8 cellular contexts compared by ENCODE assay signal in genomic region chr12:130838951-130839769, GRCh38. TPM values are rescaled to one million over a fixed set of nuclear protein-coding genes. Genes with fewer than 3 reads are reported as not detected.
DNase-seq lines count a peak whose midpoint lies in the region; ATAC-seq and TF ChIP-seq lines count a peak whose summit lies in the region.

Gene STX2 (minus strand): TSS chr12:130839250. CDS start chr12:130839099, 151 bp downstream.

- H3K9me3 Mint-ChIP-seq in T-cell = no peaks in the 10 kb centered on the region
- no peaks in the 10 kb centered on the region for H3K9me3 Mint-ChIP-seq in type B pancreatic cell

- peak; percentile 30 for TF ChIP-seq CTCF in GM12874 (IDR thresholded peaks at IDR 0.05; ENCODE audit: insufficient read depth, low read depth, low read length)
- peak in 7 of 12 donors; percentile 13 to 47 (median 38) for TF ChIP-seq CTCF in heart left ventricle (IDR thresholded peaks at IDR 0.05)
- TF ChIP-seq CTCF in type B pancreatic cell (conservative IDR thresholded peaks at IDR 0.05) = peak; percentile 44

- H3K27ac Mint-ChIP-seq in T-cell (peak within 1 kb of the TSS; percentile 89 to 90), type B pancreatic cell (peak within 1 kb of the TSS; percentile 81)

- peak within 1 kb of the TSS in 11 of 12 donors; percentile 5 to 82 (median 70) for H3K27ac ChIP-seq in heart left ventricle

- H3K27me3 Mint-ChIP-seq in T-cell = no peaks in the 10 kb centered on the region
- H3K27me3 Mint-ChIP-seq in type B pancreatic cell = peaks cover 6% of the 10 kb centered on the region

- peaks cover 24 to 35% (median 34%) of the 10 kb centered on the region in 3 donors for H3K4me1 Mint-ChIP-seq in T-cell
- H3K4me1 Mint-ChIP-seq in type B pancreatic cell (ENCODE audit: unreplicated experiment) = peaks cover 30% of the 10 kb centered on the region

- 1% methylated on average over 21 to 79 of the region's 79 CpGs for WGBS in heart left ventricle, 4 donors

- peak; percentile 93 for DNase-seq in NCI-H1092 treated with DMSO at 0.1 percent for 48 hours (lab: John Stamatoyannopoulos, UW)
- DNase-seq in T-cell = peak; percentile 75 to 93 (median 86)
- peak; percentile 93 for DNase-seq in adipocyte (ENCODE audit: low read depth)
- DNase-seq in heart left ventricle = peak; percentile 86 to 95 (median 91)
- DNase-seq in posterior vena cava (ENCODE audit: low spot score) = peak; percentile 95
- peak; percentile 93 for DNase-seq in type B pancreatic cell (ENCODE audit: extremely low spot score, unreplicated experiment)

- intact Hi-C loops in heart left ventricle (cut with DNase I) (loop anchor here in 2 of 10 donors (2.0 to 5.0 kb wide), 2 partner anchors 32 to 33 kb away; partner anchors contain the start of gene RAN (in 1 of the 2)), posterior vena cava (cut with DNase I) (no loop called here)

- H3K27me3 ChIP-seq in adipocyte (replicated peaks; ENCODE audit: control insufficient read depth, insufficient read depth, low read length) (no peaks in the 10 kb centered on the region), heart left ventricle (no peaks in the 10 kb centered on the region)

- H3K9ac ChIP-seq in adipocyte (ENCODE audit: low read length) = peak within 1 kb of the TSS; percentile 90

- peaks cover 10% of the 10 kb centered on the region for H3K4me1 ChIP-seq in adipocyte (ENCODE audit: control insufficient read depth, insufficient read depth, low read length)
- H3K4me1 ChIP-seq in heart left ventricle = peaks cover 0 to 34% (median 14%) of the 10 kb centered on the region in 12 donors

- peak within 1 kb of the TSS; percentile 69 to 84 (median 81) for H3K4me3 Mint-ChIP-seq in T-cell
- peak within 1 kb of the TSS; percentile 87 for H3K4me3 Mint-ChIP-seq in type B pancreatic cell

- POLR2A ChIA-PET in T-cell (lab: Charles Lee) = interaction anchor here in 1 of 2 donors (0.6 kb wide), 1 partner anchor 28 kb away, joined by 3 read pairs; no protein-coding TSS in a partner anchor

- peak; percentile 89 for ATAC-seq in HG02610 (IDR thresholded peaks at IDR 0.05; ENCODE audit: unreplicated experiment)
- ATAC-seq in T-cell (replicated peaks in 1 of 4) = peak; percentile 88 to 95 (median 90)
- ATAC-seq in heart left ventricle = peak; percentile 85 to 98 (median 97)

- H3K36me3 Mint-ChIP-seq in T-cell = no peaks in the 10 kb centered on the region
- H3K36me3 Mint-ChIP-seq in type B pancreatic cell = no peaks in the 10 kb centered on the region

- H3K36me3 ChIP-seq in adipocyte (ENCODE audit: control insufficient read depth, insufficient read depth, low read length, severe bottlenecking) = no peaks in the 10 kb centered on the region
- no peaks in the 10 kb centered on the region for H3K36me3 ChIP-seq in heart left ventricle

- peak in 1 of 2 donors; percentile 25 for TF ChIP-seq POLR2A in heart left ventricle (IDR thresholded peaks at IDR 0.05)

- no peaks in the 10 kb centered on the region for H3K9me3 ChIP-seq in adipocyte (ENCODE audit: control insufficient read depth, low read length)
- H3K9me3 ChIP-seq in heart left ventricle = no peaks in the 10 kb centered on the region

- H3K4me3 ChIP-seq in adipocyte (ENCODE audit: low read length) (peak within 1 kb of the TSS; percentile 92), heart left ventricle (peak within 1 kb of the TSS; percentile 49 to 98 (median 82))

- CTCF ChIA-PET in T-cell (lab: Charles Lee) = interaction anchor here (0.5 to 1.6 kb wide), 5 partner anchors 12 to 73 kb away, joined by 3 to 7 read pairs (median 4); no protein-coding TSS in a partner anchor

RNA-seq across cellular contexts. Expression of gene STX2, which starts in this region (rescaled TPM):
- 10 to 100 TPM; 21.8 to 26.7 (median 22.8) TPM for total RNA-seq in T-cell
- total RNA-seq in heart left ventricle = 10 to 100 TPM in 8 of 9 donors, 1 to 10 TPM in 1; 8.3 to 21.8 (median 11.1) TPM
- polyA plus RNA-seq in heart left ventricle = 10 to 100 TPM in 1 of 2 donors, 1 to 10 TPM in 1; 6.2 to 14.3 TPM
- 10 to 100 TPM; 29.2 to 39.8 TPM for total RNA-seq in posterior vena cava
- 8.2 and 17.3 TPM in 2 replicates for total RNA-seq in type B pancreatic cell (ENCODE audit: low replicate concordance)

Comparison
In these comparisons a context has a peak if more than half of its experiments do, and no peak if none do; other contexts are left out.
1. Peak in every context shown above with its lines: DNase-seq, ATAC-seq, H3K4me3 ChIP-seq and H3K27ac ChIP-seq.